Comparison of ENCODE assay signal across 9 cellular contexts in the genomic region with DNA sequence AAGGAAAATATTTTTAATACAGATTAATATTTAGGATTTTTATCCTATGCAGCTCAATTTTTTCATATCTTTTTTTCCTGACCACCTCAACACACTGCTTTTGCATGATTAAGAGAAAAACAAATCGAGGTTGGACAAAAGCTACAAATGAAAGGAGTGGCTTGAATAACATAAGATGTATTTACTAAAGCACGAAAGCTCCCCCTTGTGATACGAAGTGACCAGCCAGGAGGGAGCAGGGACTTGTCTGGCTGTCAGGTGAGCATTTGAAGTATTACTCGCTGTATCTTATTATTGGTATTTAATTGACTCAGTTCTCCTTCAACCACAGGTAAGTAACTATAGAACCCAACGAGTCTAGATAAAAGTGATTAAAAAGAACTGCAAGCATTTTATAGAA.
DNase-seq lines count a peak whose midpoint lies in the region; ATAC-seq and TF ChIP-seq lines count a peak whose summit lies in the region.
"Had no signal": no experiment of that assay in that cellular context is flagged by ENCODE, and none has a peak within 500 bp of the region (broad histone marks: within the 10 kb centered on the region; RNA-seq: fewer than 3 reads in every experiment).

No MANE protein-coding gene starts in this region.

- no peak overlapping the region for H3K4me2 ChIP-seq in HCT116 (ENCODE audit: low read length)

- ATAC-seq in HCT116 (peak; percentile 72), GM18867 (IDR thresholded peaks at IDR 0.05; ENCODE audit: unreplicated experiment) (no peak)

- H3K9ac ChIP-seq in HCT116 (ENCODE audit: low read length), result no peak overlapping the region

- CTCF ChIA-PET in A673 (lab: Charles Lee) (no interaction called here), HCT116 (lab: Charles Lee) (no interaction called here)

- POLR2A ChIA-PET in A673 (lab: Charles Lee; ENCODE audit: low non-redundant PET), result no interaction called here
- POLR2A ChIA-PET in HCT116 (lab: Charles Lee), result no interaction called here

- RAD21 ChIA-PET in HCT116 (lab: Charles Lee; ENCODE audit: low non-redundant PET in 1 of 2, low total read pairs in 2 of 2, uncharacterized antibody in 2 of 2, unreplicated experiment in 2 of 2), result no interaction called here

- H2AFZ ChIP-seq in HCT116 (ENCODE audit: low read depth, low read length, poor library complexity, severe bottlenecking), result no peak overlapping the region

- no peaks in the 10 kb centered on the region for H4K20me1 ChIP-seq in HCT116 (ENCODE audit: insufficient read depth)

- no peaks in the 10 kb centered on the region for H3K9me3 ChIP-seq in A673 (ENCODE audit: low read depth, low read length, poor library complexity, severe bottlenecking)
- H3K9me3 ChIP-seq in HCT116 (ENCODE audit: control insufficient read depth in 1 of 2, insufficient read depth in 1 of 2, low read depth in 1 of 2, low read length in 2 of 2), result no peaks in the 10 kb centered on the region

- no peaks in the 10 kb centered on the region for H3K27me3 ChIP-seq in A673 (replicated peaks; ENCODE audit: insufficient read depth, low read depth, low read length, poor library complexity)
- no peaks in the 10 kb centered on the region for H3K27me3 ChIP-seq in HCT116 (ENCODE audit: insufficient read depth, low read length)

- H3K27ac ChIP-seq in A673 (ENCODE audit: low read depth, low read length, poor library complexity, severe bottlenecking), result no peak overlapping the region
- no peak overlapping the region for H3K27ac ChIP-seq in HCT116 (ENCODE audit: low read depth, low read length)

- DNase-seq in A673 (ENCODE audit: low spot score) (peak; percentile 6), HCT116 (ENCODE audit: low read depth, low spot score) (peak; percentile 28), NCI-H460 (ENCODE audit: extremely low read depth, low read depth) (peak; percentile 31), cerebellum (ENCODE audit: low spot score) (peak; percentile 55), HK-2 (ENCODE audit: unreplicated experiment) (no peak), cardiac septum (ENCODE audit: low spot score) (no peak), mucosa of gallbladder (ENCODE audit: low spot score) (no peak)
- DNase-seq: activated CD8-positive, alpha-beta memory T cell treated with anti-CD3 and anti-CD28 coated beads, Interleukin-2, amount 50 U/mL, for 48 hours had no signal

- H3K4me3 ChIP-seq in A673 (ENCODE audit: low read depth, low read length, poor library complexity, severe bottlenecking) (no peak overlapping the region), HCT116 (replicated peaks in 1 of 2; ENCODE audit: low read depth in 1 of 2, low read length in 2 of 2) (no peak overlapping the region)

- H3K9me2 ChIP-seq in HCT116 (ENCODE audit: insufficient read depth), result no peaks in the 10 kb centered on the region

- no peak for TF ChIP-seq POLR2A in HCT116 (IDR thresholded peaks at IDR 0.05; ENCODE audit: borderline replicate concordance, extremely low read depth, insufficient read depth, insufficient read length)

- TF ChIP-seq CTCF in A673 (conservative IDR thresholded peaks at IDR 0.05; ENCODE audit: low read depth, low read length) (peak; percentile 28; the same call in 1 of the 2 replicates), HCT116 (IDR thresholded peaks at IDR 0.05 in 2 of 3, conservative IDR thresholded peaks at IDR 0.05 in 1 of 3; ENCODE audit: borderline replicate concordance in 1 of 3, insufficient read depth in 1 of 3, low read depth in 2 of 3, low read length in 2 of 3) (peak in 2 of 3 experiments; percentile 22 to 33; a peak in 2 of 6 replicates)

- H3K79me2 ChIP-seq in HCT116 (ENCODE audit: insufficient read depth, low read length), result no peaks in the 10 kb centered on the region

- H3K36me3 ChIP-seq in A673 (ENCODE audit: insufficient read depth, low read length, poor library complexity, severe bottlenecking) (no peaks in the 10 kb centered on the region), HCT116 (ENCODE audit: control insufficient read depth in 1 of 2, insufficient read depth in 2 of 2, low read length in 2 of 2) (no peaks in the 10 kb centered on the region)

- no peaks in the 10 kb centered on the region for H3K4me1 ChIP-seq in A673 (ENCODE audit: insufficient read depth, low read length, poor library complexity, severe bottlenecking)
- H3K4me1 ChIP-seq in HCT116 (ENCODE audit: control insufficient read depth in 1 of 2, insufficient read depth in 2 of 2, low read length in 2 of 2), result no peaks in the 10 kb centered on the region

- peak; percentile 50 for TF ChIP-seq RAD21 in HCT116 (IDR thresholded peaks at IDR 0.05; ENCODE audit: low read depth)

- BruUV-seq in A673 (replicated peaks; lab: Mats Ljungman, UMichigan) (no TSS peak), HCT116 (replicated peaks; lab: Mats Ljungman, UMichigan) (no TSS peak)

- intact Hi-C loops in A673 (cut with micrococcal nuclease; ENCODE audit: unreplicated experiment), result no loop called here
- intact Hi-C loops in HCT116 (cut with micrococcal nuclease), result no loop called here
- intact Hi-C loops in cardiac septum (cut with DNase I), result no loop called here

TF ChIP-seq in HCT116, 20 proteins besides CTCF, POLR2A, EP300 and RAD21:
- no peak for TF ChIP-seq SP1 (IDR thresholded peaks at IDR 0.05; ENCODE audit: low read depth)
- TF ChIP-seq ZFX (IDR thresholded peaks at IDR 0.05), result no peak
- TF ChIP-seq ZBTB33 (IDR thresholded peaks at IDR 0.05; ENCODE audit: extremely low read depth, insufficient replicate concordance, low read length), result no peak
- TF ChIP-seq TCF7L2 (IDR thresholded peaks at IDR 0.05; ENCODE audit: borderline replicate concordance, extremely low read depth, insufficient read depth, insufficient read length), result no peak
- no peak for TF ChIP-seq ELF1 (IDR thresholded peaks at IDR 0.05; ENCODE audit: borderline replicate concordance, low read depth)
- no peak for TF ChIP-seq JUND (IDR thresholded peaks at IDR 0.05)
- no peak for TF ChIP-seq SRF (IDR thresholded peaks at IDR 0.05; ENCODE audit: low read depth)
- no peak for TF ChIP-seq FOSL1 (IDR thresholded peaks at IDR 0.05; ENCODE audit: low read depth)
- TF ChIP-seq POLR2AphosphoS5 (IDR thresholded peaks at IDR 0.05; ENCODE audit: low read depth, low read length), result no peak
- no peak for TF ChIP-seq YY1 (IDR thresholded peaks at IDR 0.05; ENCODE audit: extremely low read depth, insufficient replicate concordance, low read depth, low read length)
- no peak for TF ChIP-seq SIN3A (IDR thresholded peaks at IDR 0.05; ENCODE audit: low read depth)
- no peak for TF ChIP-seq CEBPB (IDR thresholded peaks at IDR 0.05; ENCODE audit: low read depth)
- TF ChIP-seq EZH2phosphoT487 (IDR thresholded peaks at IDR 0.05; ENCODE audit: borderline replicate concordance), result no peak

Comparison
In these comparisons a context has a peak if more than half of its experiments do, and no peak if none do; other contexts are left out.
1. DNase-seq: peak in A673 (single experiment), HCT116 (single experiment), NCI-H460 (single experiment) and cerebellum (single experiment); none in HK-2 (single experiment), cardiac septum (single experiment) and mucosa of gallbladder (single experiment).